Comparison of ENCODE assay signal across 2 cellular contexts in the genomic region with DNA sequence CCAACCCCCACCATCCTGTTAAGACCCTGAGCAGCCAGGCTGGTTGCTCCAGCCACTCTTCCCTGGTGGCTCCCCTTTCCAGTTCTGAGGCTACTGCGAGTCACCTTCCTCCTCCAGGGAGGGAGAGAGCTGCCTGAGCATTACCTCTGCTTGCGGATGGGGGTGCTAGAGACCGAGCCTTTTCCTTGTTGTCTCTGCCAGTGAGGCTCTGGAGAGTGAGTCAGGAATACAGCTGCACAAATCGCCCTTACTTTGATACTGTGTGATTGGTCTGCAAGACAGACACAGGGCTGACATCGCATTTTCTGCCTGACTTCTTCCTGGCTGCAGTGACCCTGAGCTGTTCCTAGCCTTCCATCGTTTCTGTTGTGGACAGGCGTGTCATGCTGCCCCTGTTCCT.
A peak's percentile ranks its signal among the peaks of the same experiment; 100 is the strongest.
TF ChIP-seq lines count a peak whose summit lies in the region.

No MANE protein-coding gene starts in this region.

TF ChIP-seq in HCT116, 20 proteins besides CTCF, POLR2A, EP300 and RAD21:
- TF ChIP-seq, protein P1, sequence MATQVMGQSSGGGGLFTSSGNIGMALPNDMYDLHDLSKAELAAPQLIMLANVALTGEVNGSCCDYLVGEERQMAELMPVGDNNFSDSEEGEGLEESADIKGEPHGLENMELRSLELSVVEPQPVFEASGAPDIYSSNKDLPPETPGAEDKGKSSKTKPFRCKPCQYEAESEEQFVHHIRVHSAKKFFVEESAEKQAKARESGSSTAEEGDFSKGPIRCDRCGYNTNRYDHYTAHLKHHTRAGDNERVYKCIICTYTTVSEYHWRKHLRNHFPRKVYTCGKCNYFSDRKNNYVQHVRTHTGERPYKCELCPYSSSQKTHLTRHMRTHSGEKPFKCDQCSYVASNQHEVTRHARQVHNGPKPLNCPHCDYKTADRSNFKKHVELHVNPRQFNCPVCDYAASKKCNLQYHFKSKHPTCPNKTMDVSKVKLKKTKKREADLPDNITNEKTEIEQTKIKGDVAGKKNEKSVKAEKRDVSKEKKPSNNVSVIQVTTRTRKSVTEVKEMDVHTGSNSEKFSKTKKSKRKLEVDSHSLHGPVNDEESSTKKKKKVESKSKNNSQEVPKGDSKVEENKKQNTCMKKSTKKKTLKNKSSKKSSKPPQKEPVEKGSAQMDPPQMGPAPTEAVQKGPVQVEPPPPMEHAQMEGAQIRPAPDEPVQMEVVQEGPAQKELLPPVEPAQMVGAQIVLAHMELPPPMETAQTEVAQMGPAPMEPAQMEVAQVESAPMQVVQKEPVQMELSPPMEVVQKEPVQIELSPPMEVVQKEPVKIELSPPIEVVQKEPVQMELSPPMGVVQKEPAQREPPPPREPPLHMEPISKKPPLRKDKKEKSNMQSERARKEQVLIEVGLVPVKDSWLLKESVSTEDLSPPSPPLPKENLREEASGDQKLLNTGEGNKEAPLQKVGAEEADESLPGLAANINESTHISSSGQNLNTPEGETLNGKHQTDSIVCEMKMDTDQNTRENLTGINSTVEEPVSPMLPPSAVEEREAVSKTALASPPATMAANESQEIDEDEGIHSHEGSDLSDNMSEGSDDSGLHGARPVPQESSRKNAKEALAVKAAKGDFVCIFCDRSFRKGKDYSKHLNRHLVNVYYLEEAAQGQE (IDR thresholded peaks at IDR 0.05; ENCODE audit: low read depth): no peak
- TF ChIP-seq ZNF274 (IDR thresholded peaks at IDR 0.05; ENCODE audit: low read depth, low read length) (no peak), CBX3 (IDR thresholded peaks at IDR 0.05; ENCODE audit: low read depth) (0 out of 2 replicates have a peak, but pooled peaks have one; percentile 4)
TF ChIP-seq in HCT116: peak in this region for 1.

TF ChIP-seq in neural cell, 6 proteins besides CTCF, POLR2A, EP300 and RAD21 (continued from another document):
- TF ChIP-seq, protein P1 (IDR thresholded peaks at IDR 0.05; ENCODE audit: borderline replicate concordance): no peak
- TF ChIP-seq POLR2AphosphoS5 (IDR thresholded peaks at IDR 0.05): no peak
